ENCODE assay signal across 1 cellular context in genomic region chr20:9375221-9375681, GRCh38.
TF ChIP-seq lines count a peak whose summit lies in the region.

No MANE protein-coding gene starts in this region.

TF ChIP-seq in WTC11, 78 proteins besides CTCF, POLR2A, EP300 and RAD21 (continued from another document):
- no peak for TF ChIP-seq AFF4 (CRISPR knock-in tag; IDR thresholded peaks at IDR 0.05; ENCODE audit: borderline replicate concordance)
- no peak for TF ChIP-seq ZNF512 (CRISPR knock-in tag; IDR thresholded peaks at IDR 0.05; ENCODE audit: borderline replicate concordance)
- no peak for TF ChIP-seq FOXK1 (CRISPR knock-in tag; IDR thresholded peaks at IDR 0.05)
- TF ChIP-seq MXD4 (CRISPR knock-in tag; IDR thresholded peaks at IDR 0.05; ENCODE audit: borderline replicate concordance): no peak
- no peak for TF ChIP-seq NFATC4 (CRISPR knock-in tag; IDR thresholded peaks at IDR 0.05)
- TF ChIP-seq NR1H2 (CRISPR knock-in tag; IDR thresholded peaks at IDR 0.05): no peak
- no peak for TF ChIP-seq GABPB1 (CRISPR knock-in tag; IDR thresholded peaks at IDR 0.05)
- TF ChIP-seq ZSCAN18 (CRISPR knock-in tag; IDR thresholded peaks at IDR 0.05): no peak
- no peak for TF ChIP-seq ETV6 (CRISPR knock-in tag; IDR thresholded peaks at IDR 0.05)
